Comparison of ENCODE assay signal across 28 cellular contexts in the genomic region with DNA sequence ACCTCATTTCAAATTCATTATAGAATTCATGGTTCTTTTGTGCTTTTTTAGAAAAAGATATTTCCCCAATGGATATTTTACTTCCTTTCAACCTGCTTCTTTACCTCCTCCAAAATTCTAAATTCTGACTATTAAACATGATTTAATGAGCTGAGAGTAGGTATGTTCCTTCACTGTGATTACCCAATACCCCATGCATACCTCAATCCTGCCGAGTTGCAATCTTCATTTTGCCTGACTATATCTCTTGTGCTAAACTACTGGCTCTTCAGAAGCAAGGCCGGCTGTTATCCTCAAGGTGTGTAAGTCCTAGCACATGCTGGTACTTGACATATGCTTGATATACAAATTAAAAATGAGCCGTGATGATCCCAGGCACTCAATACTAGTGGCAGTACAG.
"Had no signal": no experiment of that assay in that cellular context is flagged by ENCODE, and none has a peak within 500 bp of the region (broad histone marks: within the 10 kb centered on the region; RNA-seq: fewer than 3 reads in every experiment).

No MANE protein-coding gene starts in this region.

- H3K27ac ChIP-seq: left ventricle myocardium inferior, neural progenitor cell, neutrophil, ovary, skin epidermis, stomach, testis, upper lobe of right lung had no signal

- H3K4me3 ChIP-seq: left ventricle myocardium inferior, lung, neural progenitor cell, ovary, skin epidermis, stomach, testis, thyroid gland, upper lobe of right lung had no signal

- H3K4me1 ChIP-seq: left ventricle myocardium inferior, neural progenitor cell, stomach, testis, upper lobe of right lung had no signal

- H2AFZ ChIP-seq: neural progenitor cell had no signal

- H3K4me1 Mint-ChIP-seq: mesothelial cell of epicardium; naive B cell; natural killer cell; nephron progenitor cell; neural progenitor cell; stimulated activated naive B cell treated with anti-CD40 and anti-IgM and Interleukin-4, amounts not matched to agents 10 μg/mL and 1 μg/mL and 100 μg/mL, for 72 hours had no signal

- ATAC-seq: natural killer cell; right cardiac atrium; sciatic nerve; stimulated activated naive B cell treated with anti-CD40 and anti-IgM and Interleukin-4, amounts not matched to agents 10 μg/mL and 1 μg/mL and 100 μg/mL, for 72 hours; stimulated activated naive CD8-positive, alpha-beta T cell treated with anti-CD3 and anti-CD28 coated beads, Interleukin-15, Interleukin-2, amounts not matched to agents 100 U/mL and 50 U/mL, for 24 hours; upper lobe of right lung had no signal

- H3K9me3 Mint-ChIP-seq: mesothelial cell of epicardium, nephron progenitor cell, neural progenitor cell had no signal

- H3K9me3 ChIP-seq: left ventricle myocardium inferior, neutrophil, ovary, stomach, testis, thyroid gland, upper lobe of right lung had no signal

- H3K36me3 Mint-ChIP-seq: mesothelial cell of epicardium; naive B cell; natural killer cell; neural progenitor cell; stimulated activated naive B cell treated with anti-CD40 and anti-IgM and Interleukin-4, amounts not matched to agents 10 μg/mL and 1 μg/mL and 100 μg/mL, for 72 hours had no signal

- H3K27me3 Mint-ChIP-seq: naive B cell; stimulated activated naive B cell treated with anti-CD40 and anti-IgM and Interleukin-4, amounts not matched to agents 10 μg/mL and 1 μg/mL and 100 μg/mL, for 72 hours had no signal

- DNase-seq: islet precursor cell; left ventricle myocardium inferior; mesendoderm; naive B cell; natural killer cell; nephron progenitor cell; occipital lobe; ovary; retina; right cardiac atrium; stimulated activated CD4-positive, alpha-beta T cell treated with anti-CD3 and anti-CD28 coated beads, Interleukin-12 subunit alpha, Interleukin-12 subunit beta, amount 100 ng/mL, for 4 hours; stimulated activated CD4-positive, alpha-beta T cell treated with anti-CD3 and anti-CD28 coated beads, Interleukin-15, amount 100 ng/mL, for 24 hours; stimulated activated CD4-positive, alpha-beta T cell treated with anti-CD3 and anti-CD28 coated beads, Interleukin-2, amount 100 ng/mL, for 24 hours; stimulated activated CD4-positive, alpha-beta T cell treated with anti-CD3 and anti-CD28 coated beads, Interleukin-4, amount 100 ng/mL, for 1 hour; stimulated activated naive B cell treated with anti-CD40 and anti-IgM and Interleukin-4, amounts not matched to agents 10 μg/mL and 1 μg/mL and 100 μg/mL, for 72 hours; stimulated activated naive CD8-positive, alpha-beta T cell treated with anti-CD3 and anti-CD28 coated beads, Interleukin-15, Interleukin-2, amounts not matched to agents 100 U/mL and 50 U/mL, for 24 hours; stomach; testis; thyroid gland; trophoblast cell; upper lobe of right lung had no signal

- H3K27me3 ChIP-seq: neural progenitor cell, neutrophil, ovary, stomach, testis, thyroid gland, upper lobe of right lung had no signal

- H3K9ac ChIP-seq: neural progenitor cell had no signal

- H3K27ac Mint-ChIP-seq: mesothelial cell of epicardium; naive B cell; natural killer cell; nephron progenitor cell; neural progenitor cell; progenitor cell of endocrine pancreas; stimulated activated naive B cell treated with anti-CD40 and anti-IgM and Interleukin-4, amounts not matched to agents 10 μg/mL and 1 μg/mL and 100 μg/mL, for 72 hours had no signal

- H3K4me2 ChIP-seq: neural progenitor cell had no signal

- H3K36me3 ChIP-seq: left ventricle myocardium inferior, neural progenitor cell, neutrophil, ovary, stomach, thyroid gland, upper lobe of right lung had no signal

- H3K4me3 Mint-ChIP-seq: mesothelial cell of epicardium; naive B cell; natural killer cell; nephron progenitor cell; neural progenitor cell; stimulated activated naive B cell treated with anti-CD40 and anti-IgM and Interleukin-4, amounts not matched to agents 10 μg/mL and 1 μg/mL and 100 μg/mL, for 72 hours had no signal
